Comparison of ENCODE assay signal across 2 cellular contexts in the genomic region with DNA sequence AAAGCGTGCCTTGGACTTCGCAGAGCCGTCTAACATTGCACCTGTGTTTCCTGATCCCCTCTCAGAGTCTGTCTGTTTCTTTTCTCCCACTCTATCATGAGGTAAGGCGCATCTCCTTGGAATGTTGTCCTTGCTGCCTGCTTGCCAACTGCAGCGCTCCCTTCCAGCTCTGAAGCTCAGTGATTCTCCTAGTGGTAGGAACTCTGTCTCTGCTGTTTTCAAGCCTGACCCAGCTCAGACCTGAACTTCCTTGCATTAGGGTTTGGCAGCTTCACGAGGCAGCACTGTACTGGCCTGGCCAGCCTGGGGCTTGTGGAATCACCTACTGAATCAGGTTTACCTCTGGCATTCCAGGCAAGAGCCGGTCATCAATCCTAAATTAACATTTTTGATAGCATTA.
TF ChIP-seq lines count a peak whose summit lies in the region.

No MANE protein-coding gene starts in this region.

TF ChIP-seq in IMR-90, 13 proteins besides CTCF, POLR2A, EP300 and RAD21:
- no peak for TF ChIP-seq MAZ (IDR thresholded peaks at IDR 0.05; ENCODE audit: borderline replicate concordance, low read depth, low read length)
- TF ChIP-seq CHD1 (IDR thresholded peaks at IDR 0.05; ENCODE audit: low read depth, low read length): no peak
- no peak for TF ChIP-seq MAFK (IDR thresholded peaks at IDR 0.05; ENCODE audit: low read depth, low read length)
- TF ChIP-seq ELK1 (IDR thresholded peaks at IDR 0.05; ENCODE audit: borderline replicate concordance, low read depth, low read length): no peak
- TF ChIP-seq CEBPB (IDR thresholded peaks at IDR 0.05; ENCODE audit: low read depth, low read length): no peak
- TF ChIP-seq USF2 (IDR thresholded peaks at IDR 0.05; ENCODE audit: low read depth, low read length): no peak
- TF ChIP-seq FOS (IDR thresholded peaks at IDR 0.05; ENCODE audit: low read depth, low read length): no peak
- TF ChIP-seq NFE2L2 (IDR thresholded peaks at IDR 0.05; ENCODE audit: low read depth, low read length): no peak
- TF ChIP-seq RFX5 (IDR thresholded peaks at IDR 0.05; ENCODE audit: low read depth, low read length): no peak
- TF ChIP-seq RCOR1 (IDR thresholded peaks at IDR 0.05; ENCODE audit: insufficient replicate concordance, low read length): no peak
- no peak for TF ChIP-seq BHLHE40 (IDR thresholded peaks at IDR 0.05; ENCODE audit: low read depth, low read length)
- TF ChIP-seq MXI1 (IDR thresholded peaks at IDR 0.05; ENCODE audit: borderline replicate concordance, low read depth, low read length): no peak
- TF ChIP-seq SMC3 (IDR thresholded peaks at IDR 0.05; ENCODE audit: low read depth, low read length): no peak

TF ChIP-seq in H1, 55 proteins besides CTCF, POLR2A, EP300 and RAD21:
- TF ChIP-seq YY1 (IDR thresholded peaks at IDR 0.05; ENCODE audit: low read depth, low read length): 0 out of 2 replicates have a peak, but pooled peaks have one; percentile 29
- no peak for TF ChIP-seq JUND (IDR thresholded peaks at IDR 0.05; ENCODE audit: low read length)
- TF ChIP-seq CTBP2 (IDR thresholded peaks at IDR 0.05; ENCODE audit: borderline replicate concordance, insufficient read depth, insufficient read length, low read length): peak; percentile 48
- TF ChIP-seq GTF2F1 (IDR thresholded peaks at IDR 0.05; ENCODE audit: borderline replicate concordance, low read depth, low read length): no peak
- TF ChIP-seq SIX5 (IDR thresholded peaks at IDR 0.05; ENCODE audit: low read depth, low read length): no peak
- peak; percentile 98 for TF ChIP-seq TEAD4 (IDR thresholded peaks at IDR 0.05; ENCODE audit: low read depth, low read length)
- TF ChIP-seq TCF12 (IDR thresholded peaks at IDR 0.05; ENCODE audit: low read depth, low read length): 0 out of 2 replicates have a peak, but pooled peaks have one; percentile 9
- peak; percentile 7; the same call in 1 of the 2 replicates for TF ChIP-seq SP1 (IDR thresholded peaks at IDR 0.05; ENCODE audit: low read depth, low read length)
